9 cellular contexts compared by ENCODE assay signal in genomic region chr21:31559368-31560119, GRCh38.
DNase-seq lines count a peak whose midpoint lies in the region; ATAC-seq, FAIRE-seq and TF ChIP-seq lines count a peak whose summit lies in the region.
"Had no signal": no experiment of that assay in that cellular context is flagged by ENCODE, and none has a peak within 500 bp of the region (broad histone marks: within the 10 kb centered on the region; RNA-seq: fewer than 3 reads in every experiment).

No MANE protein-coding gene starts in this region.

- H3K27ac Mint-ChIP-seq in T-helper 1 cell treated with Interleukin-12 subunit alpha and Interleukin-12 subunit beta and Interleukin-4 antibody, amounts not matched to agents 30 μg/mL and 1 μg/mL, for 36 hours: peak overlapping the region; percentile 50

- H3K27me3 Mint-ChIP-seq in T-helper 1 cell treated with Interleukin-12 subunit alpha and Interleukin-12 subunit beta and Interleukin-4 antibody, amounts not matched to agents 30 μg/mL and 1 μg/mL, for 36 hours (ENCODE audit: low read depth): peaks cover 45% of the 10 kb centered on the region

- peak overlapping the region; percentile 50 to 64 for H3K4me3 ChIP-seq in ascending aorta
- H3K4me3 ChIP-seq in right cardiac atrium (ENCODE audit: low read length): peak overlapping the region; percentile 53
- peak overlapping the region; percentile 76 for H3K4me3 ChIP-seq in retinal pigment epithelial cell (ENCODE audit: low read length)
- H3K4me3 ChIP-seq in aorta (ENCODE audit: low read length in 2 of 2): peak overlapping the region in 1 of 2 donors; percentile 33

- H3K27ac ChIP-seq in ascending aorta (no peak overlapping the region), right cardiac atrium (ENCODE audit: low read length) (no peak overlapping the region), aorta (ENCODE audit: low read depth in 1 of 2, low read length in 2 of 2) (no peak overlapping the region)
- H3K27ac ChIP-seq: neutrophil had no signal

- 2% methylated on average over 54 of the region's 54 CpGs for WGBS in right cardiac atrium
- WGBS in aorta, 2 donors: 3% methylated on average over 54 of the region's 54 CpGs

- ATAC-seq in right cardiac atrium: peak; percentile 94 to 96
- peak; percentile 78 for ATAC-seq in aorta (ENCODE audit: low FRiP score)

- H3K4me1 Mint-ChIP-seq in T-helper 1 cell treated with Interleukin-12 subunit alpha and Interleukin-12 subunit beta and Interleukin-4 antibody, amounts not matched to agents 30 μg/mL and 1 μg/mL, for 36 hours (ENCODE audit: low read depth): peaks cover 31% of the 10 kb centered on the region

- peak overlapping the region; percentile 86 for H3K4me3 Mint-ChIP-seq in T-helper 1 cell treated with Interleukin-12 subunit alpha and Interleukin-12 subunit beta and Interleukin-4 antibody, amounts not matched to agents 30 μg/mL and 1 μg/mL, for 36 hours

- H3K9me3 ChIP-seq in ascending aorta (no peaks in the 10 kb centered on the region), right cardiac atrium (ENCODE audit: control insufficient read depth, low read length) (no peaks in the 10 kb centered on the region), aorta (ENCODE audit: control insufficient read depth, low read length) (no peaks in the 10 kb centered on the region)
- H3K9me3 ChIP-seq: neutrophil had no signal

- DNase-seq in Daoy (ENCODE audit: low read depth) (peak; percentile 100), H54 (ENCODE audit: insufficient read length, low spot score) (peak; percentile 72), NCI-H1092 (lab: John Stamatoyannopoulos, UW) (peak; percentile 98), ascending aorta (ENCODE audit: low spot score in 2 of 2) (peak; percentile 27 to 78), right cardiac atrium (peak; percentile 95 to 98 (median 97)), retinal pigment epithelial cell (ENCODE audit: low read depth) (peak; percentile 95), aorta (peak; percentile 87 to 93)

- TF ChIP-seq POLR2A in H54 (IDR thresholded peaks at IDR 0.05; ENCODE audit: low read depth, low read length): no peak

- no peak for FAIRE-seq in H54 (lab: Jason Lieb, UNC)

- TF ChIP-seq CTCF in ascending aorta (IDR thresholded peaks at IDR 0.05) (no peak), retinal pigment epithelial cell (conservative IDR thresholded peaks at IDR 0.05; ENCODE audit: low read depth, low read length) (no peak)

- H3K9me3 Mint-ChIP-seq in T-helper 1 cell treated with Interleukin-12 subunit alpha and Interleukin-12 subunit beta and Interleukin-4 antibody, amounts not matched to agents 30 μg/mL and 1 μg/mL, for 36 hours: no peaks in the 10 kb centered on the region

- H3K4me1 ChIP-seq in ascending aorta (peaks cover 0 to 3% of the 10 kb centered on the region in 2 donors), right cardiac atrium (ENCODE audit: control insufficient read depth, insufficient read depth, low read length) (peaks cover 6% of the 10 kb centered on the region), aorta (ENCODE audit: control insufficient read depth in 1 of 2, insufficient read depth in 2 of 2, low read length in 2 of 2) (no peaks in the 10 kb centered on the region)

- peaks cover 18% of the 10 kb centered on the region for H3K36me3 Mint-ChIP-seq in T-helper 1 cell treated with Interleukin-12 subunit alpha and Interleukin-12 subunit beta and Interleukin-4 antibody, amounts not matched to agents 30 μg/mL and 1 μg/mL, for 36 hours (ENCODE audit: low read depth)

- no peaks in the 10 kb centered on the region for H3K27me3 ChIP-seq in ascending aorta
- no peaks in the 10 kb centered on the region for H3K27me3 ChIP-seq in right cardiac atrium (ENCODE audit: control insufficient read depth, insufficient read depth)
- no peaks in the 10 kb centered on the region for H3K27me3 ChIP-seq in aorta (ENCODE audit: control insufficient read depth in 1 of 2, insufficient read depth in 2 of 2, low read length in 1 of 2)

- intact Hi-C loops in ascending aorta (cut with DNase I) (no loop called here), right cardiac atrium (cut with DNase I) (no loop called here), aorta (cut with DNase I) (loop anchor here in 1 of 2 donors (10.0 kb wide), 1 partner anchor 365 kb away; no protein-coding TSS in a partner anchor)

- H3K36me3 ChIP-seq in ascending aorta (no peaks in the 10 kb centered on the region), aorta (ENCODE audit: control insufficient read depth in 1 of 2, insufficient read depth in 2 of 2, low read length in 1 of 2) (no peaks in the 10 kb centered on the region)
- H3K36me3 ChIP-seq: neutrophil had no signal
